8 cellular contexts compared by ENCODE assay signal in the genomic region with DNA sequence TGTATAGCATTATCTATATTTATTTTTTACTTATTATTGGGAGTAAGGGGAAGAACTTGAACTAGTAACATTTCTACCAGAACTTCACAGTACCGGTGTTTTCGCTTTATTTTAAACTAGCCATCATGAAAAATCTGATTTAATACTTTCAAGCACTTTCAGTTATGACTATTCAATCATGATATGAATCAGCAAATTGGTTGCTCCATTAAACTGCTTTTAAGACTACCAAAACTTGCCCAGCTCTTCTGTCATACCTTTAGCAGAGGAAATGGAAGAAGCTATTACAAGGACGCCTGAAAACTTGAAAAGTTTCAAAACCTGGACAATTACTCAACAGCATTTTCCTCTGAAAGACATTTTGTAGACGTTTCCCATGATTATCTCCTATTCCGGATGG. TPM values are rescaled to one million over a fixed set of nuclear protein-coding genes. Genes with fewer than 3 reads are reported as not detected.
DNase-seq lines count a peak whose midpoint lies in the region; ATAC-seq and TF ChIP-seq lines count a peak whose summit lies in the region.

No MANE protein-coding gene starts in this region.

- H3K9me3 ChIP-seq in iPS-15b (ENCODE audit: control insufficient read depth, insufficient read depth, low read length) (no peaks in the 10 kb centered on the region), stomach smooth muscle (ENCODE audit: control insufficient read depth in 2 of 2, low read length in 2 of 2) (no peaks in the 10 kb centered on the region)

- H3K27me3 ChIP-seq in iPS-15b (ENCODE audit: control insufficient read depth, insufficient read depth, low read length) = peaks cover 9% of the 10 kb centered on the region
- no peaks in the 10 kb centered on the region for H3K27me3 ChIP-seq in stomach smooth muscle (ENCODE audit: control insufficient read depth in 1 of 2, insufficient read depth in 2 of 2, low read length in 2 of 2)

- H3K4me3 ChIP-seq in WI38 (ENCODE audit: low read depth, low read length) (peak overlapping the region; percentile 71), iPS-15b (ENCODE audit: low read depth, low read length) (peak overlapping the region; percentile 72), stomach smooth muscle (ENCODE audit: low read length in 2 of 2) (peak overlapping the region; percentile 65 to 77)

- H3K9ac ChIP-seq in iPS-15b (ENCODE audit: low read depth, low read length) (no peak overlapping the region), stomach smooth muscle (ENCODE audit: low read length in 2 of 2) (peak overlapping the region; percentile 68 to 74)

- no peak for TF ChIP-seq CTCF in WI38 (IDR thresholded peaks at IDR 0.05; ENCODE audit: low read depth, low read length)

- H3K4me1 Mint-ChIP-seq in activated CD4-positive, alpha-beta T cell treated with anti-CD3 and anti-CD28 coated beads for 36 hours = peaks cover 45% of the 10 kb centered on the region

- no peaks in the 10 kb centered on the region for H3K36me3 ChIP-seq in iPS-15b (ENCODE audit: control insufficient read depth, insufficient read depth, low read length)
- H3K36me3 ChIP-seq in stomach smooth muscle (ENCODE audit: control insufficient read depth in 2 of 2, insufficient read depth in 2 of 2, low read length in 2 of 2) = no peaks in the 10 kb centered on the region

- no peaks in the 10 kb centered on the region for H3K9me3 Mint-ChIP-seq in activated CD4-positive, alpha-beta T cell treated with anti-CD3 and anti-CD28 coated beads for 36 hours (ENCODE audit: low read depth)

- no peaks in the 10 kb centered on the region for H3K36me3 Mint-ChIP-seq in activated CD4-positive, alpha-beta T cell treated with anti-CD3 and anti-CD28 coated beads for 36 hours (ENCODE audit: low read depth)

- peak overlapping the region; percentile 63 for H3K4me3 Mint-ChIP-seq in activated CD4-positive, alpha-beta T cell treated with anti-CD3 and anti-CD28 coated beads for 36 hours

- peak overlapping the region; percentile 55 for H3K27ac Mint-ChIP-seq in activated CD4-positive, alpha-beta T cell treated with anti-CD3 and anti-CD28 coated beads for 36 hours

- peaks cover 7% of the 10 kb centered on the region for H3K4me1 ChIP-seq in iPS-15b (ENCODE audit: control insufficient read depth, insufficient read depth, low read length)
- H3K4me1 ChIP-seq in stomach smooth muscle (ENCODE audit: control insufficient read depth, insufficient read depth, low read length) = peaks cover 16% of the 10 kb centered on the region

- H3K27ac ChIP-seq in stomach smooth muscle (ENCODE audit: low read length) = no peak overlapping the region

- CTCF ChIA-PET in activated CD4-positive, alpha-beta T cell treated with anti-CD3 and anti-CD28 coated beads for 36 hours (lab: Charles Lee) = interaction anchor here (0.7 to 1.0 kb wide), 3 partner anchors 11 to 27 kb away, joined by 3 read pairs; no protein-coding TSS in a partner anchor

- POLR2A ChIA-PET in activated CD4-positive, alpha-beta T cell treated with anti-CD3 and anti-CD28 coated beads for 36 hours (lab: Charles Lee) = interaction anchor here (0.6 kb wide), 1 partner anchor 48 kb away, joined by 3 read pairs; no protein-coding TSS in a partner anchor

- DNase-seq in activated CD4-positive, alpha-beta T cell treated with anti-CD3 and anti-CD28 coated beads for 36 hours = no peak
- DNase-seq in activated CD4-positive, alpha-beta T cell treated with anti-CD3 and anti-CD28 coated beads for 1 hour = no peak

- intact Hi-C loops in activated CD4-positive, alpha-beta T cell treated with anti-CD3 and anti-CD28 coated beads for 36 hours (cut with DNase I, micrococcal nuclease) = loop anchor here in 1 of 2 experiments (1.0 kb wide), 1 partner anchor 23 kb away; no protein-coding TSS in a partner anchor

- H3K27me3 Mint-ChIP-seq in activated CD4-positive, alpha-beta T cell treated with anti-CD3 and anti-CD28 coated beads for 36 hours = peaks cover 2% of the 10 kb centered on the region

- ATAC-seq in activated CD4-positive, alpha-beta T cell treated with anti-CD3 and anti-CD28 coated beads for 36 hours = no peak
- ATAC-seq in HG03108 (IDR thresholded peaks at IDR 0.05; ENCODE audit: unreplicated experiment) (no peak), GM18502 (IDR thresholded peaks at IDR 0.05; ENCODE audit: poor library complexity, unreplicated experiment) (no peak), HG02981 (IDR thresholded peaks at IDR 0.05; ENCODE audit: unreplicated experiment) (no peak)

RNA-seq across cellular contexts. Expression of gene JAZF1, which starts 2.1 kb away (rescaled TPM):
- 1 to 10 TPM; 5.2 to 6.9 TPM for total RNA-seq in activated CD4-positive, alpha-beta T cell treated with anti-CD3 and anti-CD28 coated beads for 36 hours
